10 cellular contexts compared by ENCODE assay signal in genomic region chr1:164774413-164774812, GRCh38.
DNase-seq lines count a peak whose midpoint lies in the region; ATAC-seq and TF ChIP-seq lines count a peak whose summit lies in the region.
"Had no signal": no experiment of that assay in that cellular context is flagged by ENCODE, and none has a peak within 500 bp of the region (broad histone marks: within the 10 kb centered on the region; RNA-seq: fewer than 3 reads in every experiment).

No MANE protein-coding gene starts in this region.

- POLR2A ChIA-PET in CD4-positive, alpha-beta memory T cell (lab: Charles Lee; ENCODE audit: partially characterized antibody), result no interaction called here

- H3K9me3 Mint-ChIP-seq in natural killer cell, result no peaks in the 10 kb centered on the region
- no peaks in the 10 kb centered on the region for H3K9me3 Mint-ChIP-seq in natural killer cell treated with Interleukin-12 subunit alpha and Interleukin-12 subunit beta and Interleukin-15 and Interleukin-18, amount 100 ng/mL, for 72 hours
- peaks cover 0 to 3% (median 0%) of the 10 kb centered on the region in 8 donors for H3K9me3 Mint-ChIP-seq in CD4-positive, alpha-beta memory T cell
- H3K9me3 Mint-ChIP-seq in activated naive CD4-positive, alpha-beta T cell treated with anti-CD3 and anti-CD28 coated beads, Interleukin-2, amount 50 U/mL, for 72 hours, result no peaks in the 10 kb centered on the region
- H3K9me3 Mint-ChIP-seq: CD14-positive monocyte had no signal

- peak overlapping the region; percentile 73 for H3K4me3 Mint-ChIP-seq in natural killer cell
- no peak overlapping the region for H3K4me3 Mint-ChIP-seq in natural killer cell treated with Interleukin-12 subunit alpha and Interleukin-12 subunit beta and Interleukin-15 and Interleukin-18, amount 100 ng/mL, for 72 hours
- H3K4me3 Mint-ChIP-seq in CD4-positive, alpha-beta memory T cell, result no peak overlapping the region
- H3K4me3 Mint-ChIP-seq: CD14-positive monocyte had no signal

- intact Hi-C loops in natural killer cell (cut with micrococcal nuclease), result loop anchor here (2.0 kb wide), 1 partner anchor 58 kb away; no protein-coding TSS in a partner anchor
- intact Hi-C loops in CD4-positive, alpha-beta memory T cell (cut with micrococcal nuclease), result no loop called here

- peak overlapping the region; percentile 67 to 73 for H3K27ac Mint-ChIP-seq in natural killer cell
- peak overlapping the region in 1 of 2 donors; percentile 1 for H3K27ac Mint-ChIP-seq in natural killer cell treated with Interleukin-12 subunit alpha and Interleukin-12 subunit beta and Interleukin-15 and Interleukin-18, amount 100 ng/mL, for 72 hours
- no peak overlapping the region for H3K27ac Mint-ChIP-seq in CD4-positive, alpha-beta memory T cell
- H3K27ac Mint-ChIP-seq in activated naive CD4-positive, alpha-beta T cell treated with anti-CD3 and anti-CD28 coated beads, Interleukin-2, amount 50 U/mL, for 72 hours, result no peak overlapping the region

- H3K27ac ChIP-seq in mucosa of rectum (ENCODE audit: low read depth in 2 of 2, low read length in 2 of 2), result peak overlapping the region; percentile 38 to 66
- H3K27ac ChIP-seq in CD4-positive, alpha-beta memory T cell (ENCODE audit: low read depth, low read length), result no peak overlapping the region

- H3K27me3 Mint-ChIP-seq in natural killer cell (ENCODE audit: low read depth in 2 of 2), result peaks cover 55 to 75% of the 10 kb centered on the region in 2 donors
- peaks cover 42 to 50% of the 10 kb centered on the region in 2 donors for H3K27me3 Mint-ChIP-seq in natural killer cell treated with Interleukin-12 subunit alpha and Interleukin-12 subunit beta and Interleukin-15 and Interleukin-18, amount 100 ng/mL, for 72 hours
- H3K27me3 Mint-ChIP-seq in CD4-positive, alpha-beta memory T cell, result peaks cover 0 to 1% of the 10 kb centered on the region in 2 donors

- H3K36me3 Mint-ChIP-seq in natural killer cell, result no peaks in the 10 kb centered on the region
- H3K36me3 Mint-ChIP-seq in natural killer cell treated with Interleukin-12 subunit alpha and Interleukin-12 subunit beta and Interleukin-15 and Interleukin-18, amount 100 ng/mL, for 72 hours, result peaks cover 4% of the 10 kb centered on the region
- no peaks in the 10 kb centered on the region for H3K36me3 Mint-ChIP-seq in CD4-positive, alpha-beta memory T cell
- no peaks in the 10 kb centered on the region for H3K36me3 Mint-ChIP-seq in activated naive CD4-positive, alpha-beta T cell treated with anti-CD3 and anti-CD28 coated beads, Interleukin-2, amount 50 U/mL, for 72 hours
- H3K36me3 Mint-ChIP-seq: CD14-positive monocyte had no signal

- H3K36me3 ChIP-seq in mucosa of rectum (ENCODE audit: control insufficient read depth in 2 of 2, insufficient read depth in 2 of 2, low read length in 2 of 2), result no peaks in the 10 kb centered on the region
- H3K36me3 ChIP-seq in CD4-positive, alpha-beta memory T cell (ENCODE audit: insufficient read depth, low read length), result no peaks in the 10 kb centered on the region

- CTCF ChIA-PET in CD4-positive, alpha-beta memory T cell (lab: Charles Lee; ENCODE audit: partially characterized antibody), result interaction anchor here (1.0 to 2.0 kb wide), 2 partner anchors 11 to 13 kb away, joined by 3 to 5 read pairs; no protein-coding TSS in a partner anchor

- H3K4me1 ChIP-seq in mucosa of rectum (ENCODE audit: control insufficient read depth in 2 of 2, insufficient read depth in 2 of 2, low read length in 2 of 2), result peaks cover 35 to 57% of the 10 kb centered on the region in 2 donors
- no peaks in the 10 kb centered on the region for H3K4me1 ChIP-seq in CD4-positive, alpha-beta memory T cell (ENCODE audit: insufficient read depth, low read length)

- peak overlapping the region in 1 of 2 donors; percentile 20 for H3K4me3 ChIP-seq in mucosa of rectum (ENCODE audit: low read length in 2 of 2)
- no peak overlapping the region for H3K4me3 ChIP-seq in CD4-positive, alpha-beta memory T cell (ENCODE audit: low read length in 2 of 2)

- H3K27me3 ChIP-seq in mucosa of rectum (ENCODE audit: control insufficient read depth in 2 of 2, insufficient read depth in 2 of 2, low read length in 2 of 2), result no peaks in the 10 kb centered on the region
- no peaks in the 10 kb centered on the region for H3K27me3 ChIP-seq in CD4-positive, alpha-beta memory T cell (ENCODE audit: insufficient read depth, low read length)

- no peak for ATAC-seq in natural killer cell
- no peak for ATAC-seq in natural killer cell treated with Interleukin-12 subunit alpha and Interleukin-12 subunit beta and Interleukin-15 and Interleukin-18, amount 100 ng/mL, for 72 hours
- ATAC-seq in GM18858 (IDR thresholded peaks at IDR 0.05; ENCODE audit: unreplicated experiment), result no peak
- no peak for ATAC-seq in activated naive CD4-positive, alpha-beta T cell treated with anti-CD3 and anti-CD28 coated beads, Interleukin-2, amount 50 U/mL, for 72 hours

- TF ChIP-seq CTCF in natural killer cell (IDR thresholded peaks at IDR 0.05), result no peak

- no peak for DNase-seq in natural killer cell
- DNase-seq in natural killer cell treated with Interleukin-12 subunit alpha and Interleukin-12 subunit beta and Interleukin-15 and Interleukin-18, amount 100 ng/mL, for 72 hours (ENCODE audit: low spot score), result no peak
- DNase-seq in amniotic epithelial cell (ENCODE audit: low read depth), result peak; percentile 56
- no peak for DNase-seq in CD4-positive, alpha-beta memory T cell
- DNase-seq in NCI-H774 (lab: John Stamatoyannopoulos, UW), result no peak
- no peak for DNase-seq in activated naive CD4-positive, alpha-beta T cell treated with anti-CD3 and anti-CD28 coated beads, Interleukin-2, amount 50 U/mL, for 72 hours (ENCODE audit: low spot score in 2 of 2)
- DNase-seq: stimulated activated CD4-positive, alpha-beta T cell treated with anti-CD3 and anti-CD28 coated beads, Interleukin-2, amount 100 ng/mL, for 24 hours had no signal

- no peak overlapping the region for H3K9ac ChIP-seq in mucosa of rectum (ENCODE audit: low read depth in 1 of 2, low read length in 2 of 2)

- H3K9me3 ChIP-seq in mucosa of rectum (ENCODE audit: control insufficient read depth in 2 of 2, low read length in 2 of 2), result no peaks in the 10 kb centered on the region
- no peaks in the 10 kb centered on the region for H3K9me3 ChIP-seq in CD4-positive, alpha-beta memory T cell (ENCODE audit: control insufficient read depth in 1 of 2, low read length in 2 of 2)

- peaks cover 42 to 52% of the 10 kb centered on the region in 2 donors for H3K4me1 Mint-ChIP-seq in natural killer cell
- H3K4me1 Mint-ChIP-seq in natural killer cell treated with Interleukin-12 subunit alpha and Interleukin-12 subunit beta and Interleukin-15 and Interleukin-18, amount 100 ng/mL, for 72 hours (ENCODE audit: low read depth in 2 of 2), result peaks cover 22 to 32% of the 10 kb centered on the region in 2 donors
- H3K4me1 Mint-ChIP-seq in CD4-positive, alpha-beta memory T cell, result no peaks in the 10 kb centered on the region
- H3K4me1 Mint-ChIP-seq: CD14-positive monocyte had no signal

Comparison
In these comparisons a context has a peak if more than half of its experiments do, and no peak if none do; other contexts are left out.
1. H3K27ac Mint-ChIP-seq: peak in natural killer cell (2 of 2); none in CD4-positive, alpha-beta memory T cell (0 of 7) and activated naive CD4-positive, alpha-beta T cell treated with anti-CD3 and anti-CD28 coated beads, Interleukin-2, amount 50 U/mL, for 72 hours (0 of 2).